8 cellular contexts compared by ENCODE assay signal in genomic region chr9:85804993-85805788, GRCh38.
DNase-seq lines count a peak whose midpoint lies in the region; ATAC-seq, FAIRE-seq and TF ChIP-seq lines count a peak whose summit lies in the region.
"Not testable (repeated sequence)": the region's sequence is repeated elsewhere in the genome, so short reads cannot be mapped to it uniquely, and the experiment has no call there.

No MANE protein-coding gene starts in this region.

- TF ChIP-seq RAD21 in HepG2 (CRISPR knock-in tag; IDR thresholded peaks at IDR 0.05) = not testable (repeated sequence)

- not testable (repeated sequence) for H3K4me1 ChIP-seq in BE2C; HepG2 (ENCODE audit: insufficient read depth, low read length)

- not testable (repeated sequence) for H4K20me1 ChIP-seq in HepG2 (ENCODE audit: insufficient read depth, low read length)

- FAIRE-seq in HepG2 (lab: Jason Lieb, UNC) = peak; percentile 71

- peak overlapping the region; percentile 72 for H3K27ac ChIP-seq in HepG2 (ENCODE audit: extremely low read length, insufficient read depth, low read length)

- DNase-seq in BE2C = peak; percentile 81
- peak; percentile 26 for DNase-seq in GM19238 (ENCODE audit: insufficient read length, low spot score)
- DNase-seq in NCI-H345 treated with DMSO at 0.1 percent for 48 hours (lab: John Stamatoyannopoulos, UW; ENCODE audit: unreplicated experiment) = peak; percentile 9
- DNase-seq in activated CD4-positive, alpha-beta T cell treated with anti-CD3 and anti-CD28 coated beads, Interleukin-2, amount 50 U/mL, for 1 hour = peak; percentile 75
- peak; percentile 78 for DNase-seq in dermis blood vessel endothelial cell
- DNase-seq in HepG2 (ENCODE audit: low spot score) = peak; percentile 38
- peak; percentile 70 to 75 for DNase-seq in stimulated activated CD4-positive, alpha-beta T cell treated with anti-CD3 and anti-CD28 coated beads, Interleukin-2, amount 100 ng/mL, for 24 hours

- not testable (repeated sequence) for TF ChIP-seq CTCF in BE2C (IDR thresholded peaks at IDR 0.05; ENCODE audit: low read depth, low read length); HepG2 (CRISPR knock-in tag; IDR thresholded peaks at IDR 0.05)

- TF ChIP-seq EP300 in HepG2 (IDR thresholded peaks at IDR 0.05; ENCODE audit: low read depth in 2 of 2, low read length in 2 of 2); HepG2 (CRISPR knock-in tag; IDR thresholded peaks at IDR 0.05; ENCODE audit: borderline replicate concordance): not testable (repeated sequence)

- H3K79me2 ChIP-seq in HepG2 (ENCODE audit: insufficient read depth, low read length) = not testable (repeated sequence)

- not testable (repeated sequence) for TF ChIP-seq POLR2A in HepG2 (IDR thresholded peaks at IDR 0.05; ENCODE audit: insufficient read depth in 1 of 2, low read depth in 2 of 2, low read length in 2 of 2)

- POLR2A ChIA-PET in HepG2 (lab: Yijun Ruan, JAX) = interaction anchor here (1.2 kb wide), 1 partner anchor 64 kb away, joined by 3 read pairs; the partner anchor contains the start of gene AGTPBP1

- peak overlapping the region; percentile 80 for H3K4me2 ChIP-seq in HepG2 (ENCODE audit: low read depth, low read length)

- not testable (repeated sequence) for BruUV-seq in HepG2 (replicated peaks; lab: Mats Ljungman, UMichigan)

- CTCF ChIA-PET in HepG2 (lab: Yijun Ruan, JAX; ENCODE audit: low intra/inter-chr PET ratio, low total read pairs) = not testable (repeated sequence)

- in situ Hi-C loops in HepG2 (cut with HindIII; ENCODE audit: extremely low pct_ligation_motif_present, low pct_unique_long_range_greater_than_20kb) = not testable (repeated sequence)

- not testable (repeated sequence) for H2AFZ ChIP-seq in HepG2 (ENCODE audit: low read length)

- not testable (repeated sequence) for H3K27me3 ChIP-seq in BE2C; HepG2 (ENCODE audit: control insufficient read depth in 1 of 2, insufficient read depth in 2 of 2, low read length in 2 of 2)

- H3K4me3 ChIP-seq in BE2C (ENCODE audit: low read depth, low read length) (peak overlapping the region; percentile 77), HepG2 (replicated peaks in 1 of 3; ENCODE audit: insufficient read depth in 1 of 3, low read depth in 2 of 3, low read length in 3 of 3) (peak overlapping the region; percentile 71 to 76 (median 76); a peak in 5 of 6 replicates)

- H3K36me3 ChIP-seq in BE2C; HepG2 (replicated peaks in 1 of 2; ENCODE audit: control insufficient read depth in 1 of 2, insufficient read depth in 2 of 2, low read length in 2 of 2): not testable (repeated sequence)

- intact Hi-C loops in HepG2 (cut with micrococcal nuclease; ENCODE audit: unreplicated experiment) = not testable (repeated sequence)

- 0% methylated on average over 2 of the region's 97 CpGs for WGBS in HepG2 (ENCODE audit: low lambda C conversion rate)

- peak overlapping the region; percentile 77 for H3K9ac ChIP-seq in HepG2 (ENCODE audit: insufficient read depth, low read depth, low read length)

- H3K9me3 ChIP-seq in BE2C; HepG2 (ENCODE audit: low read length): not testable (repeated sequence)

- ATAC-seq in HG03342 (IDR thresholded peaks at IDR 0.05; ENCODE audit: unreplicated experiment) (peak; percentile 64), HepG2 (peak; percentile 91)

TF ChIP-seq in HepG2, 621 proteins besides CTCF, POLR2A, EP300 and RAD21 (continues in another document):
- TF ChIP-seq TFDP1 (CRISPR knock-in tag; IDR thresholded peaks at IDR 0.05; ENCODE audit: borderline replicate concordance) (peak; percentile 8; the same call in 1 of the 2 replicates), ZBTB25 (CRISPR knock-in tag; IDR thresholded peaks at IDR 0.05) (peak; percentile 77; the same call in 1 of the 2 replicates), BHLHE40 (IDR thresholded peaks at IDR 0.05; ENCODE audit: low read length) (0 out of 2 replicates have a peak, but pooled peaks have one; percentile 5), ZBTB2 (CRISPR knock-in tag; IDR thresholded peaks at IDR 0.05; ENCODE audit: low read depth) (peak; percentile 76), ARNT2 (CRISPR knock-in tag; IDR thresholded peaks at IDR 0.05; ENCODE audit: low read depth) (0 out of 2 replicates have a peak, but pooled peaks have one; percentile 47), TGIF2 (CRISPR knock-in tag; IDR thresholded peaks at IDR 0.05) (0 out of 2 replicates have a peak, but pooled peaks have one; percentile 39), HNRNPLL (IDR thresholded peaks at IDR 0.05; ENCODE audit: low read depth, low read length, poor library complexity, severe bottlenecking) (peak; percentile 60), ZNF263 (CRISPR knock-in tag; IDR thresholded peaks at IDR 0.05) (peak; percentile 69), ARID4A (CRISPR knock-in tag; IDR thresholded peaks at IDR 0.05; ENCODE audit: borderline replicate concordance) (peak; percentile 29; the same call in 1 of the 2 replicates), ZNF563 (CRISPR knock-in tag; IDR thresholded peaks at IDR 0.05) (0 out of 2 replicates have a peak, but pooled peaks have one; percentile 57), RBFOX2 (IDR thresholded peaks at IDR 0.05; ENCODE audit: low read depth, low read length) (peak; percentile 77), POLR2G (IDR thresholded peaks at IDR 0.05; ENCODE audit: low read depth, low read length) (0 out of 2 replicates have a peak, but pooled peaks have one; percentile 29), ZFY (CRISPR knock-in tag; IDR thresholded peaks at IDR 0.05) (peak; percentile 86), SAP130 (CRISPR knock-in tag; IDR thresholded peaks at IDR 0.05; ENCODE audit: low read depth) (peak; percentile 23; the same call in 1 of the 2 replicates)

Comparison
In these comparisons a context has a peak if more than half of its experiments do, and no peak if none do; other contexts are left out.
1. Peak in every context shown above with its lines: DNase-seq, ATAC-seq, H3K4me3 ChIP-seq and H3K27ac ChIP-seq.
2. DNase-seq: peak in every context shown above with its lines; median percentile 81 in BE2C; 78 in dermis blood vessel endothelial cell; 75 in activated CD4-positive, alpha-beta T cell treated with anti-CD3 and anti-CD28 coated beads, Interleukin-2, amount 50 U/mL, for 1 hour; 72 in stimulated activated CD4-positive, alpha-beta T cell treated with anti-CD3 and anti-CD28 coated beads, Interleukin-2, amount 100 ng/mL, for 24 hours; 38 in HepG2; 26 in GM19238; 9 in NCI-H345 treated with DMSO at 0.1 percent for 48 hours.